ENCODE assay signal across 19 cellular contexts in the genomic region with DNA sequence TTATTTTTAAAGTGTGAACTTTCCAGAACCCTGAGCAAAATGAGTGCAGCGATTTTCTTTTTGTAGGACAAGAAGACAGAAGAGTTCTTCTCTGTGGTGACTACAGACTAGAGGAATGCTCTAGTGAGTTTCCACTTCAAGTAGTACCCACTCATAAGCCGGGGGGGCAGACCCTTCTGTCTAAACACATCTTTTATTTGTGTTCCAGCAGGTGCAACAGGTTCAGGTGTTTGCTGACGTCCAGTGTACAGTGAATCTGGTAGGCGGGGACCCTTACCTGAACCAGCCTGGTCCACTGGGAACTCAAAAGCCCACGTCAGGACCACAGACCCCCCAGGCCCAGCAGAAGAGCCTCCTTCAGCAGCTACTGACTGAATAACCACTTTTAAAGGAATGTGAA.
"Had no signal": no experiment of that assay in that cellular context is flagged by ENCODE, and none has a peak within 500 bp of the region (broad histone marks: within the 10 kb centered on the region; RNA-seq: fewer than 3 reads in every experiment).

No MANE protein-coding gene starts in this region.

- ATAC-seq: activated CD4-positive, CD25-positive, alpha-beta regulatory T cell treated with anti-CD3 and anti-CD28 coated beads, Interleukin-2, amount 50 U/mL, for 24 hours; activated CD8-positive, alpha-beta T cell treated with anti-CD3 and anti-CD28 coated beads, Interleukin-2, amount 10 ng/mL, durations not matched to agents 7 days and 5 days; activated naive CD4-positive, alpha-beta T cell treated with anti-CD3 and anti-CD28 coated beads, Interleukin-2, amount 50 U/mL, for 72 hours; foreskin keratinocyte; psoas muscle had no signal

- H3K4me3 ChIP-seq: hepatocyte, ovary, psoas muscle, right atrium auricular region, thoracic aorta, upper lobe of left lung had no signal

- DNase-seq: activated CD4-positive, alpha-beta T cell treated with anti-CD3 and anti-CD28 coated beads, Interleukin-2, amount 10 ng/mL, durations not matched to agents 7 days and 5 days; activated CD8-positive, alpha-beta T cell treated with anti-CD3 and anti-CD28 coated beads, Interleukin-2, amount 10 ng/mL, durations not matched to agents 7 days and 5 days; activated gamma-delta T cell treated with Interleukin-2 at 50 U/mL for 16 hours; central memory CD4-positive, alpha-beta T cell; effector memory CD4-positive, alpha-beta T cell; foreskin keratinocyte; immature natural killer cell; stimulated activated CD4-positive, alpha-beta T cell treated with anti-CD3 and anti-CD28 coated beads, Interleukin-4, amount 100 ng/mL, for 24 hours; stimulated activated naive CD4-positive, alpha-beta T cell treated with Interleukin-2 at 50 U/mL for 16 hours had no signal

- H3K36me3 ChIP-seq: ovary had no signal

- H3K27me3 ChIP-seq: foreskin keratinocyte, hepatocyte, neutrophil, ovary, right atrium auricular region, upper lobe of left lung had no signal

- H3K4me1 ChIP-seq: foreskin keratinocyte, psoas muscle had no signal

- H3K9me3 ChIP-seq: neutrophil, ovary, psoas muscle, right atrium auricular region, thoracic aorta, upper lobe of left lung had no signal

- H3K27ac ChIP-seq: foreskin keratinocyte, hepatocyte, neutrophil, ovary, psoas muscle, right atrium auricular region, thoracic aorta, VCaP had no signal
